9 cellular contexts compared by ENCODE assay signal in the genomic region with DNA sequence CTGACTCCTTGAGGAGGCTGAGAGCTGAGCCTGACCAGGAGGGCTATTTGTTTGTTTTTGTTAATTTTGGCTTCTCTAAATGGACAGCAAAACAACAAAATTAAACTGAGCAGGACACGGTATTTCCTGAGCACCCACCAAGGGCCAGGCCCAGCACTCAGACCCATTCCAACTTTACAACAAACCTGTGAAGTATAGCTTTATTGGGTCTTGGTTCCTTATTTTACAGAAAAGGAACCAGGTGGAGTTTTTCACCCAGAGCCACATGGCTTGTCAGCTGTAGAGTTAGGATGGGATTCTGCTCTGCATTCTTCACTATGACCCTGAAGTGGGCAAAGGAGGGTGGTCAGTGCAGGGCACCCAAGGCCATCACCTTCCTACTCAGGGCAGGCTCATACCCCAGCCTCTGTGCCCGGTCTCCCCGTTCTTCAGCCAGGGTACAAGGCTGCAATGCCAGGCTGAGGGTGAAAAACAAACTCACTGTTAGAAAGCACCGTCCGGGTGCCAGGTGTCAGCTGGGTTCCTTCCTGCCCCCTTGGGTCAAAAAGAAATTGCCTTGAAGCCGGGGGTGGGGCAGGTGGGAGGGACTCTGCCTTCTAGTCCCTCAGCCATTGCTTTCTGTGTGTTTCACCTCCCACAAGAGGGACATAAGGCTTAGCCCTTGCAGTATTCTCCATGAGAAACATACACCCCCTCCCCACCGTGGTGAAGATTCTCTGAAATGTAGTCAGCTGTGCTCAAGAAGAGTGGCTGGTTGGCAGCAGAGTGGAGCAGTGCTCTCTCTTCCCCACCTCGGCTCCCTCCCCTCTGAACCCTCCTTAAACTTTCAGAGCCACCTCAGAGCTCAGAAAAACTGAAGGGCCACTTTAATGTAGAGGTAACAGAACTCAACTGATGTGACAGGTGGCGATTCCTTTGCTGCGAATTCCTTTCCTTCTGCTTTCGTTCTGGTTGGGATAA.
DNase-seq lines count a peak whose midpoint lies in the region; ATAC-seq and TF ChIP-seq lines count a peak whose summit lies in the region.
"Had no signal": no experiment of that assay in that cellular context is flagged by ENCODE, and none has a peak within 500 bp of the region (broad histone marks: within the 10 kb centered on the region; RNA-seq: fewer than 3 reads in every experiment).

No MANE protein-coding gene starts in this region.

- peak overlapping the region; percentile 90 for H3K4me2 ChIP-seq in OCI-LY1 (ENCODE audit: low read length)

- H3K27ac ChIP-seq in OCI-LY1 (ENCODE audit: low read depth, low read length, poor library complexity, severe bottlenecking): peak overlapping the region; percentile 92
- H3K27ac ChIP-seq: vagina had no signal

- no peaks in the 10 kb centered on the region for H3K9me2 ChIP-seq in OCI-LY1 (ENCODE audit: low read depth, low read length)

- peaks cover 51% of the 10 kb centered on the region for H3K4me1 ChIP-seq in OCI-LY1 (ENCODE audit: insufficient read depth, low read length, severe bottlenecking)
- H3K4me1 ChIP-seq: vagina had no signal

- DNase-seq in activated CD4-positive, alpha-beta T cell treated with anti-CD3 and anti-CD28 coated beads for 48 hours: peak; percentile 48
- DNase-seq in activated CD4-positive, alpha-beta T cell treated with anti-CD3 and anti-CD28 coated beads, Interleukin-2, amount 50 U/mL, for 1 hour: no peak
- DNase-seq in NCI-H2196 treated with DMSO at 0.1 percent for 48 hours (lab: John Stamatoyannopoulos, UW; ENCODE audit: unreplicated experiment) (no peak), RKO (ENCODE audit: low spot score) (no peak)

- H3K4me3 Mint-ChIP-seq in dendritic cell treated with granulocyte-macrophage colony-stimulating factor and Interleukin-4, amounts not matched to agents 40 ng/mL and 50 ng/mL, for 4 days: peak overlapping the region; percentile 78
- peak overlapping the region; percentile 91 for H3K4me3 Mint-ChIP-seq in stimulated activated naive CD8-positive, alpha-beta T cell treated with anti-CD3 and anti-CD28 coated beads, Interleukin-15, Interleukin-2, amounts not matched to agents 100 ng/mL and 50 ng/mL, for 24 hours

- H3K27me3 Mint-ChIP-seq in dendritic cell treated with granulocyte-macrophage colony-stimulating factor and Interleukin-4, amounts not matched to agents 40 ng/mL and 50 ng/mL, for 4 days: no peaks in the 10 kb centered on the region
- no peaks in the 10 kb centered on the region for H3K27me3 Mint-ChIP-seq in stimulated activated naive CD8-positive, alpha-beta T cell treated with anti-CD3 and anti-CD28 coated beads, Interleukin-15, Interleukin-2, amounts not matched to agents 100 ng/mL and 50 ng/mL, for 24 hours

- H3K9me3 Mint-ChIP-seq in dendritic cell treated with granulocyte-macrophage colony-stimulating factor and Interleukin-4, amounts not matched to agents 40 ng/mL and 50 ng/mL, for 4 days: no peaks in the 10 kb centered on the region
- H3K9me3 Mint-ChIP-seq in stimulated activated naive CD8-positive, alpha-beta T cell treated with anti-CD3 and anti-CD28 coated beads, Interleukin-15, Interleukin-2, amounts not matched to agents 100 ng/mL and 50 ng/mL, for 24 hours: peaks cover 3% of the 10 kb centered on the region

- H3K36me3 ChIP-seq in OCI-LY1 (ENCODE audit: insufficient read depth, low read length): peaks cover 19% of the 10 kb centered on the region; the same call in 1 of the 2 replicates
- H3K36me3 ChIP-seq: vagina had no signal

- H3K4me1 Mint-ChIP-seq in dendritic cell treated with granulocyte-macrophage colony-stimulating factor and Interleukin-4, amounts not matched to agents 40 ng/mL and 50 ng/mL, for 4 days (ENCODE audit: low read depth): peaks cover 75% of the 10 kb centered on the region
- H3K4me1 Mint-ChIP-seq in stimulated activated naive CD8-positive, alpha-beta T cell treated with anti-CD3 and anti-CD28 coated beads, Interleukin-15, Interleukin-2, amounts not matched to agents 100 ng/mL and 50 ng/mL, for 24 hours (ENCODE audit: low read depth): peaks cover 86% of the 10 kb centered on the region

- H3K4me3 ChIP-seq in OCI-LY1 (ENCODE audit: low read depth, low read length, poor library complexity, severe bottlenecking): peak overlapping the region; percentile 91
- H3K4me3 ChIP-seq: vagina had no signal

- peaks cover 10% of the 10 kb centered on the region; the same call in 1 of the 2 replicates for H3K79me2 ChIP-seq in OCI-LY1 (ENCODE audit: insufficient read depth, low read length)

- H3F3A ChIP-seq in OCI-LY1 (ENCODE audit: insufficient read depth, low read length): no peaks in the 10 kb centered on the region

- peaks cover 46% of the 10 kb centered on the region for H3K36me3 Mint-ChIP-seq in dendritic cell treated with granulocyte-macrophage colony-stimulating factor and Interleukin-4, amounts not matched to agents 40 ng/mL and 50 ng/mL, for 4 days (ENCODE audit: low read depth)
- peaks cover 59% of the 10 kb centered on the region for H3K36me3 Mint-ChIP-seq in stimulated activated naive CD8-positive, alpha-beta T cell treated with anti-CD3 and anti-CD28 coated beads, Interleukin-15, Interleukin-2, amounts not matched to agents 100 ng/mL and 50 ng/mL, for 24 hours (ENCODE audit: low read depth)

- peak overlapping the region; percentile 97 for H3K27ac Mint-ChIP-seq in dendritic cell treated with granulocyte-macrophage colony-stimulating factor and Interleukin-4, amounts not matched to agents 40 ng/mL and 50 ng/mL, for 4 days
- H3K27ac Mint-ChIP-seq in stimulated activated naive CD8-positive, alpha-beta T cell treated with anti-CD3 and anti-CD28 coated beads, Interleukin-15, Interleukin-2, amounts not matched to agents 100 ng/mL and 50 ng/mL, for 24 hours: peak overlapping the region; percentile 93

- intact Hi-C loops in dendritic cell treated with granulocyte-macrophage colony-stimulating factor and Interleukin-4, amounts not matched to agents 40 ng/mL and 50 ng/mL, for 4 days (cut with micrococcal nuclease): no loop called here

- no peak for ATAC-seq in GM21576 (IDR thresholded peaks at IDR 0.05; ENCODE audit: unreplicated experiment)

- H3K27me3 ChIP-seq in OCI-LY1 (ENCODE audit: insufficient read depth, low read length): no peaks in the 10 kb centered on the region
- H3K27me3 ChIP-seq: vagina had no signal

- H2AFZ ChIP-seq in OCI-LY1 (ENCODE audit: low read length): no peak overlapping the region

- no peaks in the 10 kb centered on the region for H3K9me3 ChIP-seq in OCI-LY1 (ENCODE audit: low read length)
- H3K9me3 ChIP-seq: vagina had no signal

- H4K20me1 ChIP-seq in OCI-LY1 (ENCODE audit: insufficient read depth, low read length): no peaks in the 10 kb centered on the region

- peak overlapping the region; percentile 94 for H3K9ac ChIP-seq in OCI-LY1 (ENCODE audit: low read length)

- TF ChIP-seq CTCF in OCI-LY1 (IDR thresholded peaks at IDR 0.05; ENCODE audit: low read length): no peak
